ENCODE assay signal across 8 cellular contexts in genomic region chr5:139422307-139422893, GRCh38. TPM values are rescaled to one million over a fixed set of nuclear protein-coding genes. Genes with fewer than 3 reads are reported as not detected.
DNase-seq lines count a peak whose midpoint lies in the region; ATAC-seq and TF ChIP-seq lines count a peak whose summit lies in the region.

No MANE protein-coding gene starts in this region.

- CTCF ChIA-PET in PC-9 (lab: Charles Lee) = interaction anchor here (0.6 to 1.4 kb wide), 5 partner anchors 16 to 212 kb away, joined by 3 to 15 read pairs (median 3); no protein-coding TSS in a partner anchor

- H3K4me1 ChIP-seq in PC-9 (replicated peaks; ENCODE audit: insufficient read depth) = no peaks in the 10 kb centered on the region
- H3K4me1 ChIP-seq in heart right ventricle = peaks cover 16 to 33% (median 27%) of the 10 kb centered on the region in 9 donors

- peak; percentile 93 for TF ChIP-seq CTCF in AG09319 (IDR thresholded peaks at IDR 0.05; ENCODE audit: low read depth, low read length)
- peak; percentile 82 for TF ChIP-seq CTCF in GM12873 (IDR thresholded peaks at IDR 0.05; ENCODE audit: insufficient read depth, low read depth, low read length, missing control alignments)
- peak; percentile 83 for TF ChIP-seq CTCF in PC-9 (conservative IDR thresholded peaks at IDR 0.05)
- peak; percentile 49 to 95 (median 85) for TF ChIP-seq CTCF in heart right ventricle (IDR thresholded peaks at IDR 0.05)

- no peaks in the 10 kb centered on the region for H4K20me1 ChIP-seq in PC-9 (ENCODE audit: insufficient read depth)

- H3K27me3 ChIP-seq in PC-9 (ENCODE audit: insufficient read depth, low read depth) (no peaks in the 10 kb centered on the region), heart right ventricle (no peaks in the 10 kb centered on the region)

- peak overlapping the region in 1 of 2 donors; percentile 35 for H3K27ac Mint-ChIP-seq in activated naive CD4-positive, alpha-beta T cell treated with anti-CD3 and anti-CD28 coated beads, Interleukin-2, amount 50 U/mL, for 72 hours

- no peaks in the 10 kb centered on the region for H3K9me3 Mint-ChIP-seq in activated naive CD4-positive, alpha-beta T cell treated with anti-CD3 and anti-CD28 coated beads, Interleukin-2, amount 50 U/mL, for 72 hours

- H3K36me3 Mint-ChIP-seq in activated naive CD4-positive, alpha-beta T cell treated with anti-CD3 and anti-CD28 coated beads, Interleukin-2, amount 50 U/mL, for 72 hours = peaks cover 13 to 38% of the 10 kb centered on the region in 2 donors

- H3K9me2 ChIP-seq in PC-9 (ENCODE audit: insufficient read depth) = no peaks in the 10 kb centered on the region

- no TSS peak for BruUV-seq in PC-9 (replicated peaks; lab: Mats Ljungman, UMichigan)

- no peaks in the 10 kb centered on the region for H3K79me2 ChIP-seq in PC-9 (ENCODE audit: low read depth)

- H2AFZ ChIP-seq in PC-9 = no peak overlapping the region

- peak; percentile 86 to 92 for ATAC-seq in activated naive CD4-positive, alpha-beta T cell treated with anti-CD3 and anti-CD28 coated beads, Interleukin-2, amount 50 U/mL, for 72 hours
- ATAC-seq in heart right ventricle = peak in 4 of 8 donors; percentile 17 to 55 (median 33)
- ATAC-seq in GM19467 (IDR thresholded peaks at IDR 0.05; ENCODE audit: unreplicated experiment) = no peak

- POLR2A ChIA-PET in PC-9 (lab: Charles Lee; ENCODE audit: unreplicated experiment) = interaction anchor here (0.5 to 0.6 kb wide), 2 partner anchors 60 to 129 kb away, joined by 7 to 9 read pairs; no protein-coding TSS in a partner anchor

- H3K36me3 ChIP-seq in PC-9 (ENCODE audit: low read depth) (no peaks in the 10 kb centered on the region), heart right ventricle (peaks cover 0 to 97% (median 21%) of the 10 kb centered on the region in 9 donors)

- 41 to 46% methylated on average over 5 of the region's 5 CpGs for WGBS in heart right ventricle, 2 donors

- DNase-seq in AG09319 (ENCODE audit: extremely low read depth, low read depth) (peak; percentile 49), PC-9 (peak; percentile 33 to 55), heart right ventricle (peak in 1 of 2 donors; percentile 61), putamen (ENCODE audit: low spot score) (peak; percentile 69)
- peak; percentile 78 for DNase-seq in Jurkat, Clone E6-1 (ENCODE audit: low read depth, low spot score)
- peak in 1 of 2 donors; percentile 56 for DNase-seq in activated naive CD4-positive, alpha-beta T cell treated with anti-CD3 and anti-CD28 coated beads, Interleukin-2, amount 50 U/mL, for 72 hours (ENCODE audit: low spot score in 2 of 2)

- H3K9me3 ChIP-seq in PC-9 (ENCODE audit: insufficient read depth, low read depth) (no peaks in the 10 kb centered on the region), heart right ventricle (no peaks in the 10 kb centered on the region)

- H3F3A ChIP-seq in PC-9 (ENCODE audit: insufficient read depth, low read depth) = 0 out of 2 replicates have a peak, but pooled peaks cover 3% of the 10 kb centered on the region

- no peak overlapping the region for H3K4me2 ChIP-seq in PC-9

- intact Hi-C loops in PC-9 (cut with micrococcal nuclease; ENCODE audit: unreplicated experiment) (loop anchor here (1.0 to 2.0 kb wide), 3 partner anchors 91 to 546 kb away; no protein-coding TSS in a partner anchor), heart right ventricle (cut with DNase I) (loop anchor here (1.0 to 10.0 kb wide), 10 partner anchors 90 to 342 kb away; no protein-coding TSS in a partner anchor)

- H3K4me3 ChIP-seq in Jurkat, Clone E6-1 (ENCODE audit: low read length) = no peak overlapping the region
- no peak overlapping the region for H3K4me3 ChIP-seq in PC-9
- no peak overlapping the region for H3K4me3 ChIP-seq in heart right ventricle

- H3K27ac ChIP-seq in PC-9 (no peak overlapping the region), heart right ventricle (peak overlapping the region in 1 of 10 donors; percentile 12)

RNA-seq across cellular contexts. Expression of gene DNAJC18, which starts 16.9 kb away (rescaled TPM):
- polyA plus RNA-seq in Jurkat, Clone E6-1 (2012; ENCODE audit: insufficient read depth, insufficient read length) = 18.7 TPM
- total RNA-seq in PC-9 (2021) (8.9 and 9.3 TPM in 2 replicates), heart right ventricle (10 to 100 TPM in 9 of 10 donors, 1 to 10 TPM in 1; 9.5 to 21.1 (median 14.1) TPM)
- 10 to 100 TPM; 13.5 to 47.3 TPM for total RNA-seq in activated naive CD4-positive, alpha-beta T cell treated with anti-CD3 and anti-CD28 coated beads, Interleukin-2, amount 50 U/mL, for 72 hours
- 10 to 100 TPM in 1 of 2 donors, 1 to 10 TPM in 1; 3.4 to 12.7 TPM for polyA plus RNA-seq in heart right ventricle

RNA-seq across cellular contexts. Expression of gene SPATA24, which starts 18.5 kb away (rescaled TPM):
- polyA plus RNA-seq in Jurkat, Clone E6-1 (2012; ENCODE audit: insufficient read depth, insufficient read length) = 11.2 TPM
- total RNA-seq in PC-9 (2021) (6.5 and 9.6 TPM in 2 replicates), heart right ventricle (10 to 100 TPM; 11.8 to 24.8 (median 16.5) TPM)
- total RNA-seq in activated naive CD4-positive, alpha-beta T cell treated with anti-CD3 and anti-CD28 coated beads, Interleukin-2, amount 50 U/mL, for 72 hours = 1 to 10 TPM; 6.8 to 8.9 TPM
- polyA plus RNA-seq in heart right ventricle = 10 to 100 TPM; 14.8 to 37.5 TPM

RNA-seq across cellular contexts. Expression of gene PROB1, which starts 27.5 kb away (rescaled TPM):
- polyA plus RNA-seq in Jurkat, Clone E6-1 (2012; ENCODE audit: insufficient read depth, insufficient read length) = 4.0 TPM
- 2.6 and 2.9 TPM in 2 replicates for total RNA-seq in PC-9 (2021)
- total RNA-seq in activated naive CD4-positive, alpha-beta T cell treated with anti-CD3 and anti-CD28 coated beads, Interleukin-2, amount 50 U/mL, for 72 hours = 1 to 10 TPM; 3.3 to 4.3 TPM
- 10 to 100 TPM; 26.3 to 64.8 (median 37.3) TPM for total RNA-seq in heart right ventricle
- 10 to 100 TPM; 12.2 to 28.5 TPM for polyA plus RNA-seq in heart right ventricle

RNA-seq across cellular contexts. Expression of gene MZB1, which starts 32.7 kb away (rescaled TPM):
- polyA plus RNA-seq in Jurkat, Clone E6-1 (2012; ENCODE audit: insufficient read depth, insufficient read length) = 301 TPM
- total RNA-seq in PC-9 (2021) = 0.50 and 0.52 TPM in 2 replicates
- 10 to 100 TPM; 14.2 to 24.1 TPM for total RNA-seq in activated naive CD4-positive, alpha-beta T cell treated with anti-CD3 and anti-CD28 coated beads, Interleukin-2, amount 50 U/mL, for 72 hours
- total RNA-seq in heart right ventricle = 1 to 10 TPM in 3 of 10 donors, under 1 TPM in 7; 0.28 to 6.6 (median 0.65) TPM
- polyA plus RNA-seq in heart right ventricle = 1 to 10 TPM in 1 of 2 donors, under 1 TPM in 1; 0.67 to 1.5 TPM

RNA-seq across cellular contexts. Expression of gene SLC23A1, which starts 39.3 kb away (rescaled TPM):
- polyA plus RNA-seq in Jurkat, Clone E6-1 (2012; ENCODE audit: insufficient read depth, insufficient read length) = 7.0 TPM
- total RNA-seq in PC-9 (2021) (1.9 TPM in 2 replicates), heart right ventricle (under 1 TPM in 1 of 10 donors, not detected in 9; 0.19 TPM)
- 1 to 10 TPM in 1 of 2 donors, under 1 TPM in 1; 0.25 to 2.3 TPM for total RNA-seq in activated naive CD4-positive, alpha-beta T cell treated with anti-CD3 and anti-CD28 coated beads, Interleukin-2, amount 50 U/mL, for 72 hours
- polyA plus RNA-seq in heart right ventricle = not detected
